Comparison of ENCODE assay signal across 23 cellular contexts in genomic region chr2:196657332-196657731, GRCh38. TPM values are rescaled to one million over a fixed set of nuclear protein-coding genes. Genes with fewer than 3 reads are reported as not detected.
DNase-seq lines count a peak whose midpoint lies in the region; ATAC-seq, FAIRE-seq and TF ChIP-seq lines count a peak whose summit lies in the region.
"Had no signal": no experiment of that assay in that cellular context is flagged by ENCODE, and none has a peak within 500 bp of the region (broad histone marks: within the 10 kb centered on the region; RNA-seq: fewer than 3 reads in every experiment).

No MANE protein-coding gene starts in this region.

- no peaks in the 10 kb centered on the region for H3K9me1 ChIP-seq in K562 (ENCODE audit: control insufficient read depth, insufficient read depth, low read length)

- TF ChIP-seq CTCF in A549 (IDR thresholded peaks at IDR 0.05) (no peak), K562 (IDR thresholded peaks at IDR 0.05 in 2 of 3, conservative IDR thresholded peaks at IDR 0.05 in 1 of 3; ENCODE audit: insufficient read depth in 2 of 3, low read depth in 1 of 3, low read length in 3 of 3) (no peak), type B pancreatic cell (conservative IDR thresholded peaks at IDR 0.05) (no peak), RWPE1 (conservative IDR thresholded peaks at IDR 0.05; ENCODE audit: low read depth) (no peak)

- intact Hi-C loops in K562 (cut with micrococcal nuclease), result no loop called here

- POLR2A ChIA-PET in A549 (lab: Yijun Ruan, JAX) (no interaction called here), K562 (lab: Yijun Ruan, JAX) (interaction anchor here (1.7 kb wide), 1 partner anchor 8 kb away, joined by 4 read pairs; no protein-coding TSS in a partner anchor), RWPE1 (lab: Yijun Ruan, JAX; ENCODE audit: low non-redundant PET) (no interaction called here)

- WGBS in A549 (ENCODE audit: missing lambda C conversion rate), result 94% methylated on average over 2 of the region's 2 CpGs
- 94% methylated on average over 2 of the region's 2 CpGs for WGBS in K562 (ENCODE audit: insufficient coverage, low coverage, missing lambda C conversion rate)

- no peaks in the 10 kb centered on the region for H4K20me1 ChIP-seq in K562 (replicated peaks; ENCODE audit: control insufficient read depth, insufficient read depth, low read length)
- H4K20me1 ChIP-seq: BLaER1 treated with 17β-estradiol and CSF1 and Interleukin-3, amounts not matched to agents 10 nM and 100 nM had no signal

- no peak overlapping the region for H3K27ac ChIP-seq in A549
- H3K27ac ChIP-seq in K562 (ENCODE audit: extremely low read depth, low read depth, low read length), result no peak overlapping the region
- no peak overlapping the region for H3K27ac ChIP-seq in RWPE1
- H3K27ac ChIP-seq: BLaER1 treated with 17β-estradiol and CSF1 and Interleukin-3, amounts not matched to agents 10 nM and 100 nM had no signal

- H3K9me3 Mint-ChIP-seq in type B pancreatic cell, result no peaks in the 10 kb centered on the region

- no peak overlapping the region for H3K4me2 ChIP-seq in A549
- no peak overlapping the region for H3K4me2 ChIP-seq in K562 (ENCODE audit: insufficient read depth, low read length)
- H3K4me2 ChIP-seq: BLaER1 treated with 17β-estradiol and CSF1 and Interleukin-3, amounts not matched to agents 10 nM and 100 nM; GM23338 had no signal

- ATAC-seq in A549 (no peak), K562 (no peak)
- ATAC-seq: GM12878, GM23338 had no signal

- H3K4me1 ChIP-seq in A549 (no peaks in the 10 kb centered on the region), K562 (replicated peaks in 1 of 2; ENCODE audit: control insufficient read depth in 2 of 2, insufficient read depth in 2 of 2, low read length in 2 of 2) (no peaks in the 10 kb centered on the region)
- H3K4me1 ChIP-seq: BE2C; BLaER1 treated with 17β-estradiol and CSF1 and Interleukin-3, amounts not matched to agents 10 nM and 100 nM had no signal

- no peak overlapping the region for H3K9ac ChIP-seq in K562 (ENCODE audit: insufficient read depth in 1 of 2, low read depth in 2 of 2, low read length in 2 of 2)
- H3K9ac ChIP-seq: BLaER1 treated with 17β-estradiol and CSF1 and Interleukin-3, amounts not matched to agents 10 nM and 100 nM had no signal

- no peaks in the 10 kb centered on the region for H3K27me3 ChIP-seq in K562 (ENCODE audit: control insufficient read depth in 2 of 2, insufficient read depth in 2 of 2, low read length in 2 of 2)
- H3K27me3 ChIP-seq: BE2C; BLaER1 treated with 17β-estradiol and CSF1 and Interleukin-3, amounts not matched to agents 10 nM and 100 nM had no signal

- peaks cover 22% of the 10 kb centered on the region for H3K9me3 ChIP-seq in A549
- H3K9me3 ChIP-seq in K562 (replicated peaks; ENCODE audit: control insufficient read depth, insufficient read depth, low read depth, low read length), result no peaks in the 10 kb centered on the region
- H3K9me3 ChIP-seq: BE2C had no signal

- FAIRE-seq in A549 (lab: Jason Lieb, UNC), result no peak
- peak; percentile 9 for FAIRE-seq in GM18507 (lab: Jason Lieb, UNC)
- no peak for FAIRE-seq in K562 (lab: Jason Lieb, UNC)
- FAIRE-seq: D721Med, GM12878, H54 had no signal

- no peak for DNase-seq in A549 (ENCODE audit: low read depth in 1 of 2, low spot score in 1 of 2)
- no peak for DNase-seq in GM18507 (ENCODE audit: extremely low spot score, insufficient read length, low read depth)
- DNase-seq in K562 (ENCODE audit: extremely low read depth in 1 of 4, low spot score in 3 of 4), result no peak
- no peak for DNase-seq in type B pancreatic cell (ENCODE audit: extremely low spot score, unreplicated experiment)
- no peak for DNase-seq in NCI-H345 treated with DMSO at 0.1 percent for 48 hours (lab: John Stamatoyannopoulos, UW; ENCODE audit: unreplicated experiment)
- no peak for DNase-seq in RWPE1 (ENCODE audit: low spot score)
- DNase-seq: ACHN; AML-193; BE2C; CD4-positive, alpha-beta T cell; CD8-positive, alpha-beta memory T cell; DMS 273 treated with DMSO at 0.1 percent for 48 hours; DMS79; EL; GDM1; HFFc6 had no signal

- H3K4me1 Mint-ChIP-seq in type B pancreatic cell (ENCODE audit: unreplicated experiment), result no peaks in the 10 kb centered on the region
- H3K4me1 Mint-ChIP-seq: CD14-positive monocyte; CD8-positive, alpha-beta memory T cell; GM23338 had no signal

- H3K79me2 ChIP-seq in K562 (ENCODE audit: control insufficient read depth, insufficient read depth, low read length), result no peaks in the 10 kb centered on the region

- no peak for TF ChIP-seq EP300 in A549 (IDR thresholded peaks at IDR 0.05)
- no peak for TF ChIP-seq EP300 in K562 (IDR thresholded peaks at IDR 0.05; ENCODE audit: low read length)

- TF ChIP-seq POLR2A in A549 (IDR thresholded peaks at IDR 0.05; ENCODE audit: low read length) (no peak), K562 (conservative IDR thresholded peaks at IDR 0.05) (no peak)

- peaks cover 30% of the 10 kb centered on the region for H3K36me3 Mint-ChIP-seq in type B pancreatic cell

- in situ Hi-C loops in K562 (cut with MboI), result no loop called here

- H3K4me3 Mint-ChIP-seq in type B pancreatic cell, result no peak overlapping the region
- H3K4me3 Mint-ChIP-seq: CD14-positive monocyte; CD4-positive, alpha-beta T cell; CD8-positive, alpha-beta memory T cell; GM23338; HFFc6 had no signal

- H3K4me3 ChIP-seq in A549, result no peak overlapping the region
- no peak overlapping the region for H3K4me3 ChIP-seq in K562
- H3K4me3 ChIP-seq: BLaER1 treated with 17β-estradiol and CSF1 and Interleukin-3, amounts not matched to agents 10 nM and 100 nM; GM12878; GM23338; HAP-1 had no signal

- BruUV-seq in K562 (replicated peaks; lab: Mats Ljungman, UMichigan), result no TSS peak

- CTCF ChIA-PET in A549 (lab: Yijun Ruan, JAX), result interaction anchor here (1.0 kb wide), 1 partner anchor 14 kb away, joined by 3 read pairs; no protein-coding TSS in a partner anchor
- CTCF ChIA-PET in K562 (lab: Yijun Ruan, JAX; ENCODE audit: low intra/inter-chr PET ratio), result interaction anchor here (0.5 kb wide), 1 partner anchor 1518 kb away, joined by 3 read pairs; no protein-coding TSS in a partner anchor
- CTCF ChIA-PET in RWPE1 (lab: Yijun Ruan, JAX), result interaction anchor here (0.7 kb wide), 1 partner anchor 65 kb away, joined by 3 read pairs; no protein-coding TSS in a partner anchor

- TF ChIP-seq RAD21 in A549 (conservative IDR thresholded peaks at IDR 0.05 in 1 of 2, IDR thresholded peaks at IDR 0.05 in 1 of 2), result no peak
- no peak for TF ChIP-seq RAD21 in K562 (CRISPR knock-in tag; conservative IDR thresholded peaks at IDR 0.05 in 1 of 2, IDR thresholded peaks at IDR 0.05 in 1 of 2)

- no peaks in the 10 kb centered on the region for H3K27me3 Mint-ChIP-seq in type B pancreatic cell
- H3K27me3 Mint-ChIP-seq: CD4-positive, alpha-beta T cell; CD8-positive, alpha-beta memory T cell had no signal

- H3K27ac Mint-ChIP-seq in type B pancreatic cell, result peak overlapping the region; percentile 20
- H3K27ac Mint-ChIP-seq: CD14-positive monocyte; CD4-positive, alpha-beta T cell; CD8-positive, alpha-beta memory T cell; HFFc6 had no signal

- no peak overlapping the region for H2AFZ ChIP-seq in K562 (ENCODE audit: low read depth, low read length)
- H2AFZ ChIP-seq: GM23338 had no signal

- H3K36me3 ChIP-seq in K562 (ENCODE audit: control insufficient read depth, insufficient read depth, low read length), result peaks cover 11% of the 10 kb centered on the region; the same call in 1 of the 3 replicates

TF ChIP-seq in A549, 52 proteins besides CTCF, POLR2A, EP300 and RAD21:
- TF ChIP-seq HEYL (CRISPR knock-in tag; IDR thresholded peaks at IDR 0.05) (no peak), HOXB5 (CRISPR knock-in tag; IDR thresholded peaks at IDR 0.05) (no peak), CHD4 (IDR thresholded peaks at IDR 0.05; ENCODE audit: borderline replicate concordance) (no peak), FOXS1 (CRISPR knock-in tag; IDR thresholded peaks at IDR 0.05) (no peak), MAFK (IDR thresholded peaks at IDR 0.05; ENCODE audit: partially characterized antibody) (peak; percentile 90), NFE2L2 (conservative IDR thresholded peaks at IDR 0.05; ENCODE audit: low read length) (no peak)

TF ChIP-seq in K562, 482 proteins besides CTCF, POLR2A, EP300 and RAD21:
- TF ChIP-seq ZNF316 (IDR thresholded peaks at IDR 0.05) (peak; percentile 60), JUN (IDR thresholded peaks at IDR 0.05; ENCODE audit: borderline replicate concordance, low read depth, low read length) (no peak), JUN (CRISPR knock-in tag; IDR thresholded peaks at IDR 0.05; ENCODE audit: borderline replicate concordance) (no peak), C11orf30 (IDR thresholded peaks at IDR 0.05; ENCODE audit: low read depth) (peak; percentile 50; the same call in 1 of the 2 replicates), SMAD3 (CRISPR knock-in tag; conservative IDR thresholded peaks at IDR 0.05) (no peak), MAFK (IDR thresholded peaks at IDR 0.05; ENCODE audit: low read length) (peak; percentile 49), MAFF (IDR thresholded peaks at IDR 0.05; ENCODE audit: low read length) (peak; percentile 34; the same call in 1 of the 2 replicates), MAFG (tag; conservative IDR thresholded peaks at IDR 0.05) (peak; percentile 31; the same call in 1 of the 2 replicates)

RNA-seq across cellular contexts. Expression of gene CCDC150, which starts 17.8 kb away (rescaled TPM):
- polyA plus RNA-seq in A549 (2011; rRNA removed), result 13.2 and 17.7 TPM in 2 replicates
- polyA plus RNA-seq in A549 (2012; cell fraction: cytosol; rRNA removed), result 3.0 and 3.1 TPM in 2 replicates
- 9.1 and 12.3 TPM in 2 replicates for polyA plus RNA-seq in A549 (2012; cell fraction: nucleus; rRNA removed)
- polyA plus RNA-seq in A549 (2017; fragmentation: RNase III; extraction: RNeasy Plus Mini Kit Qiagen cat#74134 plus additional on column Dnase treatment), result 9.9 to 14.2 TPM (median 13.2 TPM) in 3 replicates
- polyA minus RNA-seq in A549 (2011; rRNA and poly(A)+ RNA removed), result 10.7 and 10.8 TPM in 2 replicates
- total RNA-seq in K562 (2011; cell fraction: chromatin; rRNA removed; ENCODE audit: low replicate concordance), result 24.3 and 131 TPM in 2 replicates
- total RNA-seq in K562 (2011; cell fraction: nucleolus; rRNA removed), result 11.8 and 23.6 TPM in 2 replicates
- total RNA-seq in K562 (2011; cell fraction: nucleoplasm; rRNA removed), result 31.8 and 43.3 TPM in 2 replicates
- total RNA-seq in K562 (2014; rRNA removed), result 10.7 and 11.1 TPM in 2 replicates
- total RNA-seq in K562 (2014; rRNA removed; fragmentation: Illumina TruSeq; extraction: Trizol), result 12.5 and 13.4 TPM in 2 replicates
- total RNA-seq in K562 (2015; rRNA removed; fragmentation: Illumina TruSeq; extraction: Trizol), result 16.5 and 19.2 TPM in 2 replicates
- 11.2 and 11.3 TPM in 2 replicates for total RNA-seq in K562 (2021)
- polyA plus RNA-seq in K562 (2011; rRNA removed), result 18.5 and 23.1 TPM in 2 replicates
- polyA plus RNA-seq in K562 (2011; cell fraction: cytosol; rRNA removed), result 0.75 and 2.6 TPM in 2 replicates
- 52.1 and 73.8 TPM in 2 replicates for polyA plus RNA-seq in K562 (2011; cell fraction: nucleus; rRNA removed)
- 5.4 and 8.3 TPM in 2 replicates for polyA plus RNA-seq in K562 (2012)
- 8.6 and 9.8 TPM in 2 replicates for polyA plus RNA-seq in K562 (2014; fragmentation: Illumina TruSeq; extraction: Trizol)
- polyA plus RNA-seq in K562 (2014; fragmentation: Nextera tagmentation; extraction: Ambion mirVana), result 1 to 10 TPM; 4.4 to 8.4 TPM
- polyA plus RNA-seq in K562 (2014; rRNA removed), result 13.0 and 19.1 TPM in 2 replicates
- 31.4 and 32.7 TPM in 2 replicates for polyA minus RNA-seq in K562 (2011; rRNA and poly(A)+ RNA removed)
- 2.7 and 2.8 TPM in 2 replicates for polyA minus RNA-seq in K562 (2011; cell fraction: cytosol; rRNA and poly(A)+ RNA removed)
- polyA minus RNA-seq in K562 (2011; cell fraction: nucleus; rRNA and poly(A)+ RNA removed), result 40.1 and 72.9 TPM in 2 replicates
- total RNA-seq in type B pancreatic cell (ENCODE audit: low replicate concordance), result 9.2 and 32.5 TPM in 2 replicates
- polyA plus RNA-seq: CD14-positive monocyte had no signal

Comparison
In these comparisons a context has a peak if more than half of its experiments do, and no peak if none do; other contexts are left out.
1. Of the 35 proteins assayed by ChIP-seq in both K562 and A549: peak only in K562: none; only in A549: none; in both: MAFK; in neither: 34.